ENCODE assay signal across 28 cellular contexts in the genomic region with DNA sequence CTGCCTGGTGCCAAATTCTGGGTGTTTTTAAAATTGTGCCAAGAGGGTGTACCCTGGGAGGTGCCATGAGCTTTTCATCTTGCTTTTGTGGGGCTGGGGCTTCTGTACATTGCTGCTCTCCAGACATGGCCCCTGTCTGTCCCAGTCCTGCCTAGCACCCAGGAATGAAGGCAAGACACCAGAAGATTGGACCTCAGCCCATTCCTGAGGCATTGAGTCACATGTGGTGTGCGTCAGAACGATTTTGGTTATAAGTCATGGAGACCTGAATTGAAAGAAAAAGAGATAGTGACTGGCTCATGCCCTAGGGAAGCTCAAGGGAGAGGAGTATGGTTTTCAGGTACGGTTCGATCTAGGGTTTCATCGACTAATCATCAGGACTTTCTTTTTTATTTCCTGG.
"Had no signal": no experiment of that assay in that cellular context is flagged by ENCODE, and none has a peak within 500 bp of the region (broad histone marks: within the 10 kb centered on the region; RNA-seq: fewer than 3 reads in every experiment).

No MANE protein-coding gene starts in this region.

- H3K27ac Mint-ChIP-seq: immature natural killer cell; naive thymus-derived CD8-positive, alpha-beta T cell; nephron; stimulated activated effector memory CD8-positive, alpha-beta T cell treated with anti-CD3 and anti-CD28 coated beads, Interleukin-12 subunit alpha, Interleukin-12 subunit beta, amount 100 ng/mL, for 72 hours; stimulated activated naive CD8-positive, alpha-beta T cell treated with anti-CD3 and anti-CD28 coated beads, Interleukin-15, Interleukin-2, amounts not matched to agents 100 ng/mL and 50 ng/mL, for 24 hours had no signal

- H3K4me1 Mint-ChIP-seq: immature natural killer cell; stimulated activated effector memory CD8-positive, alpha-beta T cell treated with anti-CD3 and anti-CD28 coated beads, Interleukin-12 subunit alpha, Interleukin-12 subunit beta, amount 100 ng/mL, for 72 hours had no signal

- H3K36me3 ChIP-seq: left lung, lower lobe of right lung, pancreas, prostate gland, spleen, suprapubic skin, thoracic aorta, tibial artery, upper lobe of right lung, uterus had no signal

- H3K36me3 Mint-ChIP-seq: immature natural killer cell; stimulated activated effector memory CD8-positive, alpha-beta T cell treated with anti-CD3 and anti-CD28 coated beads, Interleukin-12 subunit alpha, Interleukin-12 subunit beta, amount 100 ng/mL, for 72 hours had no signal

- DNase-seq: immature natural killer cell; kidney; left colon; left lung; lower lobe of right lung; mammary epithelial cell; mesenchymal stem cell; naive thymus-derived CD8-positive, alpha-beta T cell; nucleus accumbens; pancreas; posterior cingulate gyrus; retina; right cardiac atrium; small intestine; spleen; stimulated activated CD4-positive, alpha-beta T cell treated with anti-CD3 and anti-CD28 coated beads, Interleukin-4, amount 100 ng/mL, for 24 hours; stimulated activated naive CD4-positive, alpha-beta T cell; tibial artery; upper lobe of right lung; uterus had no signal

- H3K9me3 ChIP-seq: pancreas, prostate gland, suprapubic skin, thoracic aorta, upper lobe of right lung, uterus had no signal

- H3K27ac ChIP-seq: left lung, lower lobe of right lung, pancreas, prostate gland, spleen, suprapubic skin, thoracic aorta, tibial artery, upper lobe of right lung, uterus had no signal

- ATAC-seq: left colon; left lung; lower lobe of right lung; naive thymus-derived CD8-positive, alpha-beta T cell; pancreas; right cardiac atrium; sciatic nerve; upper lobe of right lung had no signal

- H3K4me1 ChIP-seq: pancreas, prostate gland, tibial artery, upper lobe of right lung, uterus had no signal

- H3K27me3 ChIP-seq: left lung, pancreas, spleen, suprapubic skin, upper lobe of right lung, uterus had no signal

- H3K4me3 Mint-ChIP-seq: immature natural killer cell; naive thymus-derived CD8-positive, alpha-beta T cell; nephron; neural crest cell; stimulated activated effector memory CD8-positive, alpha-beta T cell treated with anti-CD3 and anti-CD28 coated beads, Interleukin-12 subunit alpha, Interleukin-12 subunit beta, amount 100 ng/mL, for 72 hours; stimulated activated naive CD8-positive, alpha-beta T cell treated with anti-CD3 and anti-CD28 coated beads, Interleukin-15, Interleukin-2, amounts not matched to agents 100 ng/mL and 50 ng/mL, for 24 hours had no signal

- H3K4me3 ChIP-seq: left lung, lower lobe of right lung, pancreas, prostate gland, spleen, suprapubic skin, thoracic aorta, tibial artery, upper lobe of right lung, uterus had no signal
